Comparison of ENCODE assay signal across 9 cellular contexts in the genomic region with DNA sequence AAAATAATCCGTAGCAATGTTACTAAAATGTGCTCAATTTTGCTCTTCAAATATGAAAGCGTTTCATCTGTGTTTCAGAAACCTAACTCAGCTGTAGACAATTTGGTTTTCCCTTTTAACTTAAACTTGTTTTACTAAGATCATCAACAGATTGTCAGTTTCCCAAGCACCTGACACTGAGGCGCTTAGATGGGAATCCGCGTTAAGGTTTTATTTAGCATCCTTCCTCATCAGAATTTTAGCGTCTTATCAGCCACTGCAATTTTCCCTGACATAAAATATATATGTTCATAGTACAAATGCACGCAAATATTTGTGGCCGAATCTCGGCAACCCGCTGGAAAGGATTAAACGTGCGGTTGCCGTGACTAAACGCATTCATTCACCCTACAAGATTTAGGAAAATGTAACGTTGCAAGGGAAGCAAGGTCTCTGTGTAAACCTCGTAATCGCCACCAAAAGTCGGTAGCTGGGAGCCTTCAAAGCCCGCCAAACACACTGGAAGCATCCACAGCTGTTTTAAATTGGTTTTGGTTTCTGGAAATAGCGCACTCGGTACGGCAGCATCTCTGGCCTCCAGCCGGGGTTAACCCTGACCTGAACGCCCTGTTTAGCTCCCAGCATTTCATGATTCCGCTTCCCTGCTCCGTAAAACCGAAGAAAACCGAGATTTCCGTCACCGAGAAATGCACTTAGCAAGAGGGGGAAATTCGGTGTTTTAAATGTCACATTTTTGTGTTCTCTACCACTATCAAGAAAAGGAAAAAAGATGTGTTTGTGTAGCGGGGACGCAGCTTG. TPM values are rescaled to one million over a fixed set of nuclear protein-coding genes. Genes with fewer than 3 reads are reported as not detected.
DNase-seq lines count a peak whose midpoint lies in the region; ATAC-seq, FAIRE-seq and TF ChIP-seq lines count a peak whose summit lies in the region.
"Had no signal": no experiment of that assay in that cellular context is flagged by ENCODE, and none has a peak within 500 bp of the region (broad histone marks: within the 10 kb centered on the region; RNA-seq: fewer than 3 reads in every experiment).

No MANE protein-coding gene starts in this region.

- peak overlapping the region; percentile 80 for H3K4me3 Mint-ChIP-seq in stimulated activated naive CD8-positive, alpha-beta T cell treated with anti-CD3 and anti-CD28 coated beads, Interleukin-15, Interleukin-2, amounts not matched to agents 100 ng/mL and 50 ng/mL, for 24 hours

- H3K4me3 ChIP-seq in duodenal mucosa (ENCODE audit: low read depth in 1 of 2, low read length in 2 of 2) = peak overlapping the region; percentile 64 to 69
- peak overlapping the region; percentile 62 for H3K4me3 ChIP-seq in lung
- peak overlapping the region; percentile 61 to 62 for H3K4me3 ChIP-seq in tibial artery

- H3K27me3 Mint-ChIP-seq in stimulated activated naive CD8-positive, alpha-beta T cell treated with anti-CD3 and anti-CD28 coated beads, Interleukin-15, Interleukin-2, amounts not matched to agents 100 ng/mL and 50 ng/mL, for 24 hours = peaks cover 50% of the 10 kb centered on the region

- peak overlapping the region; percentile 0 to 37 for H3K9ac ChIP-seq in duodenal mucosa (ENCODE audit: low read depth in 1 of 2, low read length in 2 of 2)

- H3K27me3 ChIP-seq in duodenal mucosa (ENCODE audit: control insufficient read depth in 1 of 2, insufficient read depth in 2 of 2, low read length in 2 of 2) (peaks cover 9 to 42% of the 10 kb centered on the region in 2 donors), lung (ENCODE audit: control insufficient read depth, insufficient read depth) (no peaks in the 10 kb centered on the region), tibial artery (no peaks in the 10 kb centered on the region)

- ATAC-seq in stimulated activated naive CD8-positive, alpha-beta T cell treated with anti-CD3 and anti-CD28 coated beads, Interleukin-15, Interleukin-2, amounts not matched to agents 100 U/mL and 50 U/mL, for 24 hours = no peak
- ATAC-seq in lung (ENCODE audit: insufficient read depth, low FRiP score) (no peak), esophagus mucosa (no peak)
- ATAC-seq: mucosa of descending colon had no signal

- H3K9me3 Mint-ChIP-seq in stimulated activated naive CD8-positive, alpha-beta T cell treated with anti-CD3 and anti-CD28 coated beads, Interleukin-15, Interleukin-2, amounts not matched to agents 100 ng/mL and 50 ng/mL, for 24 hours = no peaks in the 10 kb centered on the region

- no peak for TF ChIP-seq CTCF in lung (IDR thresholded peaks at IDR 0.05; ENCODE audit: control extremely low read depth, extremely low read depth)
- TF ChIP-seq CTCF in tibial artery (IDR thresholded peaks at IDR 0.05) = no peak

- no peaks in the 10 kb centered on the region for H3K36me3 ChIP-seq in duodenal mucosa (ENCODE audit: control insufficient read depth in 1 of 2, insufficient read depth in 2 of 2, low read length in 2 of 2)
- H3K36me3 ChIP-seq in lung (ENCODE audit: control insufficient read depth in 2 of 2, insufficient read depth in 2 of 2, low read length in 2 of 2) = no peaks in the 10 kb centered on the region
- no peaks in the 10 kb centered on the region for H3K36me3 ChIP-seq in tibial artery

- H3K27ac Mint-ChIP-seq in stimulated activated naive CD8-positive, alpha-beta T cell treated with anti-CD3 and anti-CD28 coated beads, Interleukin-15, Interleukin-2, amounts not matched to agents 100 ng/mL and 50 ng/mL, for 24 hours = no peak overlapping the region

- no peaks in the 10 kb centered on the region for H3K36me3 Mint-ChIP-seq in stimulated activated naive CD8-positive, alpha-beta T cell treated with anti-CD3 and anti-CD28 coated beads, Interleukin-15, Interleukin-2, amounts not matched to agents 100 ng/mL and 50 ng/mL, for 24 hours (ENCODE audit: low read depth)

- peaks cover 23% of the 10 kb centered on the region for H3K4me1 Mint-ChIP-seq in stimulated activated naive CD8-positive, alpha-beta T cell treated with anti-CD3 and anti-CD28 coated beads, Interleukin-15, Interleukin-2, amounts not matched to agents 100 ng/mL and 50 ng/mL, for 24 hours (ENCODE audit: low read depth)

- no peak for DNase-seq in stimulated activated naive CD8-positive, alpha-beta T cell treated with anti-CD3 and anti-CD28 coated beads, Interleukin-15, Interleukin-2, amounts not matched to agents 100 U/mL and 50 U/mL, for 24 hours
- peak; percentile 56 for DNase-seq in RCC 7860 (ENCODE audit: low spot score)
- no peak for DNase-seq in lung (ENCODE audit: low spot score)
- peak in 1 of 2 donors; percentile 58 for DNase-seq in tibial artery
- no peak for DNase-seq in COR-L47 (lab: John Stamatoyannopoulos, UW)

- H3K9me3 ChIP-seq in duodenal mucosa (ENCODE audit: control insufficient read depth in 1 of 2, low read length in 2 of 2) (no peaks in the 10 kb centered on the region), lung (ENCODE audit: control insufficient read depth in 2 of 2, insufficient read depth in 1 of 2, low read length in 1 of 2) (peaks cover 0 to 2% of the 10 kb centered on the region in 2 donors), tibial artery (no peaks in the 10 kb centered on the region)

- FAIRE-seq in RCC 7860 (lab: Jason Lieb, UNC) = no peak

- H3K27ac ChIP-seq in duodenal mucosa (ENCODE audit: low read depth, low read length) (no peak overlapping the region), lung (ENCODE audit: low read depth in 1 of 2, low read length in 1 of 2) (peak overlapping the region; percentile 10 to 78), tibial artery (peak overlapping the region; percentile 73)

- H3K4me1 ChIP-seq in duodenal mucosa (ENCODE audit: control insufficient read depth in 1 of 2, insufficient read depth in 2 of 2, low read length in 2 of 2) = peaks cover 8 to 23% of the 10 kb centered on the region in 2 donors
- H3K4me1 ChIP-seq in lung (ENCODE audit: control insufficient read depth in 2 of 2, insufficient read depth in 2 of 2, low read length in 2 of 2) = peaks cover 0 to 3% of the 10 kb centered on the region in 2 donors
- peaks cover 0 to 18% (median 8%) of the 10 kb centered on the region in 4 donors for H3K4me1 ChIP-seq in tibial artery

- WGBS in lung, 2 donors = 4% methylated on average over 33 of the region's 33 CpGs

- intact Hi-C loops in tibial artery (cut with DNase I; ENCODE audit: low total_unique reads) = no loop called here

RNA-seq across cellular contexts. Expression of gene SGCE, which starts 1.0 kb away (rescaled TPM):
- total RNA-seq in lung = 100 to 1,000 TPM in 1 of 2 donors, 10 to 100 TPM in 1; 42.7 to 171 TPM
- polyA plus RNA-seq in lung = 10 to 100 TPM; 22.9 to 23.2 TPM
- total RNA-seq in esophagus mucosa = 1.2 TPM

Comparison
In these comparisons a context has a peak if more than half of its experiments do, and no peak if none do; other contexts are left out.
1. RNA of gene SGCE, which starts 1.0 kb away (total RNA-seq): 42.7 to 171 TPM in lung; 1.2 TPM in esophagus mucosa (single experiment); every median in the first group is over 10 times any median in the second.
2. Peak in every context shown above with its lines, with median percentiles within 50 percentile points of each other: H3K4me3 ChIP-seq.